12 cellular contexts compared by ENCODE assay signal in genomic region chr14:44895716-44896115, GRCh38.
DNase-seq lines count a peak whose midpoint lies in the region; ATAC-seq and TF ChIP-seq lines count a peak whose summit lies in the region.
"Had no signal": no experiment of that assay in that cellular context is flagged by ENCODE, and none has a peak within 500 bp of the region (broad histone marks: within the 10 kb centered on the region; RNA-seq: fewer than 3 reads in every experiment).

No MANE protein-coding gene starts in this region.

- peaks cover 11% of the 10 kb centered on the region for H3K36me3 Mint-ChIP-seq in CD4-positive, alpha-beta T cell (ENCODE audit: low read depth)
- H3K36me3 Mint-ChIP-seq in T-helper 2 cell treated with Interferon-gamma antibody and Interleukin-4, amounts not matched to agents 5 μg/mL and 100 μg/mL, for 36 hours (ENCODE audit: low read depth) = peaks cover 7% of the 10 kb centered on the region

- no peak overlapping the region for H2BK120ac ChIP-seq in trophoblast cell (ENCODE audit: insufficient read depth, low read length, poor library complexity)

- ATAC-seq in CD4-positive, alpha-beta T cell (ENCODE audit: poor library complexity) = no peak
- ATAC-seq in Panc1 = no peak
- ATAC-seq: left cardiac atrium had no signal

- no peaks in the 10 kb centered on the region for H4K20me1 ChIP-seq in fibroblast of lung (ENCODE audit: control insufficient read depth, extremely low read depth, insufficient read depth, low read length)

- no peak overlapping the region for H3K18ac ChIP-seq in trophoblast cell (ENCODE audit: low read length)

- intact Hi-C loops in CD4-positive, alpha-beta T cell (cut with DNase I, micrococcal nuclease) = loop anchor here (2.0 to 5.0 kb wide), 5 partner anchors 187 to 359 kb away; partner anchors contain the start of genes FANCM (in 1 of the 2), MIS18BP1 (in 1 of the 2) and PRPF39 (in 1 of the 2)
- intact Hi-C loops in Panc1 (cut with micrococcal nuclease; ENCODE audit: unreplicated experiment) = no loop called here

- no peak overlapping the region for H4K12ac ChIP-seq in trophoblast cell (ENCODE audit: low read depth, low read length)

- no peak for DNase-seq in CD4-positive, alpha-beta T cell
- DNase-seq in Panc1 (ENCODE audit: low read depth, low spot score) = no peak
- peak; percentile 35 to 90 for DNase-seq in fibroblast of lung (ENCODE audit: low read depth in 2 of 2)
- peak; percentile 26 to 89 for DNase-seq in trophoblast cell
- DNase-seq in NCI-H2196 (lab: John Stamatoyannopoulos, UW; ENCODE audit: unreplicated experiment) = no peak
- DNase-seq in T-helper 2 cell treated with Interferon-gamma antibody and Interleukin-4, amounts not matched to agents 5 μg/mL and 100 μg/mL, for 36 hours (ENCODE audit: low spot score) = no peak
- no peak for DNase-seq in DMS79 treated with DMSO at 0.1 percent for 48 hours (lab: John Stamatoyannopoulos, UW)
- no peak for DNase-seq in activated gamma-delta T cell treated with Interleukin-2 at 50 U/mL for 16 hours
- DNase-seq: activated naive CD8-positive, alpha-beta T cell treated with anti-CD3 and anti-CD28 coated beads, Interleukin-2, amount 10 ng/mL, durations not matched to agents 7 days and 5 days; left cardiac atrium; NCI-H1417 treated with DMSO at 0.1 percent for 48 hours had no signal

- H3K9me3 ChIP-seq in CD4-positive, alpha-beta T cell (ENCODE audit: control insufficient read depth, low read length) = no peaks in the 10 kb centered on the region
- peaks cover 5% of the 10 kb centered on the region; the same call in 1 of the 2 replicates for H3K9me3 ChIP-seq in Panc1 (ENCODE audit: control insufficient read depth, insufficient read depth, low read depth, low read length)
- H3K9me3 ChIP-seq in fibroblast of lung (ENCODE audit: control insufficient read depth, insufficient read depth, low read depth, low read length) = no peaks in the 10 kb centered on the region
- H3K9me3 ChIP-seq in trophoblast cell (ENCODE audit: insufficient read depth, low read depth, low read length) = no peaks in the 10 kb centered on the region
- H3K9me3 ChIP-seq: suprapubic skin had no signal

- H3K27ac Mint-ChIP-seq in CD4-positive, alpha-beta T cell = peak overlapping the region; percentile 42
- H3K27ac Mint-ChIP-seq in T-helper 2 cell treated with Interferon-gamma antibody and Interleukin-4, amounts not matched to agents 5 μg/mL and 100 μg/mL, for 36 hours = no peak overlapping the region
- H3K27ac Mint-ChIP-seq: activated naive CD8-positive, alpha-beta T cell treated with anti-CD3 and anti-CD28 coated beads, Interleukin-2, amount 10 ng/mL, durations not matched to agents 7 days and 5 days had no signal

- peaks cover 8% of the 10 kb centered on the region for H3K79me1 ChIP-seq in trophoblast cell (ENCODE audit: low read length)

- POLR2A ChIA-PET in CD4-positive, alpha-beta T cell (lab: Charles Lee) = interaction anchor here (1.3 to 3.2 kb wide), 5 partner anchors 17 to 358 kb away, joined by 4 to 119 read pairs (median 8); partner anchors contain the start of genes KLHL28, MIS18BP1, PRPF39 and TOGARAM1
- POLR2A ChIA-PET in Panc1 (lab: Charles Lee) = no interaction called here

- H3K14ac ChIP-seq in trophoblast cell (ENCODE audit: low read length) = no peak overlapping the region

- no peak overlapping the region for H2AK5ac ChIP-seq in trophoblast cell (ENCODE audit: low read length)

- H3K4me1 Mint-ChIP-seq in CD4-positive, alpha-beta T cell (ENCODE audit: low read depth) = peaks cover 37% of the 10 kb centered on the region
- peaks cover 17% of the 10 kb centered on the region for H3K4me1 Mint-ChIP-seq in T-helper 2 cell treated with Interferon-gamma antibody and Interleukin-4, amounts not matched to agents 5 μg/mL and 100 μg/mL, for 36 hours (ENCODE audit: low read depth)

- no peak overlapping the region for H2BK5ac ChIP-seq in trophoblast cell (ENCODE audit: low read depth, low read length, poor library complexity)

- H3K27ac ChIP-seq in CD4-positive, alpha-beta T cell (ENCODE audit: low read depth, low read length) = no peak overlapping the region
- H3K27ac ChIP-seq in Panc1 (ENCODE audit: low read length) (no peak overlapping the region; the same call in 1 of the 2 replicates), fibroblast of lung (ENCODE audit: insufficient read depth, low read length) (peak overlapping the region; percentile 72), trophoblast cell (ENCODE audit: low read depth, low read length) (no peak overlapping the region)
- H3K27ac ChIP-seq: suprapubic skin had no signal

- peaks cover 5% of the 10 kb centered on the region for H3K9me3 Mint-ChIP-seq in CD4-positive, alpha-beta T cell
- peaks cover 22% of the 10 kb centered on the region for H3K9me3 Mint-ChIP-seq in T-helper 2 cell treated with Interferon-gamma antibody and Interleukin-4, amounts not matched to agents 5 μg/mL and 100 μg/mL, for 36 hours

- no peaks in the 10 kb centered on the region for H3K27me3 ChIP-seq in CD4-positive, alpha-beta T cell (ENCODE audit: control insufficient read depth, insufficient read depth, low read length)
- H3K27me3 ChIP-seq in Panc1 (ENCODE audit: control insufficient read depth, insufficient read depth, low read length) = no peaks in the 10 kb centered on the region
- no peaks in the 10 kb centered on the region for H3K27me3 ChIP-seq in fibroblast of lung (ENCODE audit: control insufficient read depth, insufficient read depth, low read length)
- no peaks in the 10 kb centered on the region for H3K27me3 ChIP-seq in trophoblast cell (ENCODE audit: insufficient read depth, low read length)
- H3K27me3 ChIP-seq: suprapubic skin had no signal

- H3K79me2 ChIP-seq in fibroblast of lung (ENCODE audit: control insufficient read depth, insufficient read depth, low read length) (peaks cover 3% of the 10 kb centered on the region), trophoblast cell (ENCODE audit: control insufficient read depth, insufficient read depth, low read length, poor library complexity) (peaks cover 7% of the 10 kb centered on the region)

- peak overlapping the region; percentile 20 for H3K4me3 Mint-ChIP-seq in CD4-positive, alpha-beta T cell
- no peak overlapping the region for H3K4me3 Mint-ChIP-seq in T-helper 2 cell treated with Interferon-gamma antibody and Interleukin-4, amounts not matched to agents 5 μg/mL and 100 μg/mL, for 36 hours
- H3K4me3 Mint-ChIP-seq: activated naive CD8-positive, alpha-beta T cell treated with anti-CD3 and anti-CD28 coated beads, Interleukin-2, amount 10 ng/mL, durations not matched to agents 7 days and 5 days had no signal

- H2BK12ac ChIP-seq in trophoblast cell (ENCODE audit: low read length) = no peak overlapping the region

- BruUV-seq in Panc1 (replicated peaks; lab: Mats Ljungman, UMichigan) = TSS peak; percentile 88

- no peak for TF ChIP-seq CTCF in CD4-positive, alpha-beta T cell (IDR thresholded peaks at IDR 0.05)
- TF ChIP-seq CTCF in Panc1 (IDR thresholded peaks at IDR 0.05) (no peak), fibroblast of lung (conservative IDR thresholded peaks at IDR 0.05 in 1 of 2, IDR thresholded peaks at IDR 0.05 in 1 of 2; ENCODE audit: low read depth in 1 of 2, low read length in 2 of 2) (no peak)

- H3K4ac ChIP-seq in trophoblast cell (ENCODE audit: low read depth, low read length) = no peak overlapping the region

- H3K4me2 ChIP-seq in fibroblast of lung (ENCODE audit: extremely low read depth, insufficient read depth, low read length) (peak overlapping the region; percentile 54), trophoblast cell (ENCODE audit: low read length) (no peak overlapping the region)

- peak overlapping the region; percentile 15 for H2AFZ ChIP-seq in fibroblast of lung (ENCODE audit: low read length)
- no peak overlapping the region for H2AFZ ChIP-seq in trophoblast cell (ENCODE audit: insufficient read depth, low read length, poor library complexity)

- H3K9ac ChIP-seq in fibroblast of lung (ENCODE audit: insufficient read depth, low read length) (no peak overlapping the region), trophoblast cell (ENCODE audit: low read length) (no peak overlapping the region)

- CTCF ChIA-PET in CD4-positive, alpha-beta T cell (lab: Charles Lee) = interaction anchor here (1.2 to 1.6 kb wide), 2 partner anchors 17 to 49 kb away, joined by 3 to 5 read pairs; no protein-coding TSS in a partner anchor
- CTCF ChIA-PET in Panc1 (lab: Charles Lee) = no interaction called here

- H3K23ac ChIP-seq in trophoblast cell (ENCODE audit: low read length) = no peak overlapping the region

- H3K4me3 ChIP-seq in Panc1 (ENCODE audit: low read depth in 2 of 2, low read length in 2 of 2) (no peak overlapping the region), fibroblast of lung (replicated peaks in 1 of 4; ENCODE audit: control extremely low read depth in 1 of 4, insufficient read depth in 1 of 4, low read depth in 3 of 4, low read length in 4 of 4) (no peak overlapping the region), trophoblast cell (ENCODE audit: low read depth, low read length) (no peak overlapping the region)
- H3K4me3 ChIP-seq: suprapubic skin had no signal

- peaks cover 4% of the 10 kb centered on the region for H3K27me3 Mint-ChIP-seq in CD4-positive, alpha-beta T cell
- H3K27me3 Mint-ChIP-seq in T-helper 2 cell treated with Interferon-gamma antibody and Interleukin-4, amounts not matched to agents 5 μg/mL and 100 μg/mL, for 36 hours (ENCODE audit: low read depth) = peaks cover 2% of the 10 kb centered on the region
- H3K27me3 Mint-ChIP-seq: activated naive CD8-positive, alpha-beta T cell treated with anti-CD3 and anti-CD28 coated beads, Interleukin-2, amount 10 ng/mL, durations not matched to agents 7 days and 5 days had no signal

- H3K4me1 ChIP-seq in Panc1 (ENCODE audit: control insufficient read depth, insufficient read depth, low read length) (no peaks in the 10 kb centered on the region), fibroblast of lung (ENCODE audit: control insufficient read depth, extremely low read depth, insufficient read depth, low read length) (peaks cover 7% of the 10 kb centered on the region), trophoblast cell (ENCODE audit: control insufficient read depth in 1 of 2, insufficient read depth in 2 of 2, low read length in 2 of 2) (no peaks in the 10 kb centered on the region)

- H4K8ac ChIP-seq in trophoblast cell (ENCODE audit: low read depth, low read length) = no peak overlapping the region

- WGBS in trophoblast cell (ENCODE audit: extremely low coverage, insufficient coverage, insufficient read length) = no CpG with 5 or more reads among the region's 2 CpGs

- H3K36me3 ChIP-seq in Panc1 (ENCODE audit: control insufficient read depth, insufficient read depth, low read length) = no peaks in the 10 kb centered on the region
- H3K36me3 ChIP-seq in fibroblast of lung (ENCODE audit: control insufficient read depth, insufficient read depth, low read length) = no peaks in the 10 kb centered on the region
- H3K36me3 ChIP-seq in trophoblast cell (ENCODE audit: control insufficient read depth in 1 of 2, insufficient read depth in 2 of 2, low read length in 2 of 2) = no peaks in the 10 kb centered on the region
- H3K36me3 ChIP-seq: suprapubic skin had no signal

- no peak overlapping the region for H4K91ac ChIP-seq in trophoblast cell (ENCODE audit: low read depth, low read length)

- in situ Hi-C loops in Panc1 (cut with HindIII; ENCODE audit: low pct_unique_long_range_greater_than_20kb, low sequenced_read_pairs) = no loop called here

Comparison
In these comparisons a context has a peak if more than half of its experiments do, and no peak if none do; other contexts are left out.
1. DNase-seq: peak in fibroblast of lung (2 of 2) and trophoblast cell (2 of 2); none in CD4-positive, alpha-beta T cell (0 of 10), Panc1 (single experiment), NCI-H2196 (single experiment), T-helper 2 cell treated with Interferon-gamma antibody and Interleukin-4, amounts not matched to agents 5 μg/mL and 100 μg/mL, for 36 hours (single experiment), DMS79 treated with DMSO at 0.1 percent for 48 hours (single experiment) and activated gamma-delta T cell treated with Interleukin-2 at 50 U/mL for 16 hours (single experiment).